11 cellular contexts compared by ENCODE assay signal in the genomic region with DNA sequence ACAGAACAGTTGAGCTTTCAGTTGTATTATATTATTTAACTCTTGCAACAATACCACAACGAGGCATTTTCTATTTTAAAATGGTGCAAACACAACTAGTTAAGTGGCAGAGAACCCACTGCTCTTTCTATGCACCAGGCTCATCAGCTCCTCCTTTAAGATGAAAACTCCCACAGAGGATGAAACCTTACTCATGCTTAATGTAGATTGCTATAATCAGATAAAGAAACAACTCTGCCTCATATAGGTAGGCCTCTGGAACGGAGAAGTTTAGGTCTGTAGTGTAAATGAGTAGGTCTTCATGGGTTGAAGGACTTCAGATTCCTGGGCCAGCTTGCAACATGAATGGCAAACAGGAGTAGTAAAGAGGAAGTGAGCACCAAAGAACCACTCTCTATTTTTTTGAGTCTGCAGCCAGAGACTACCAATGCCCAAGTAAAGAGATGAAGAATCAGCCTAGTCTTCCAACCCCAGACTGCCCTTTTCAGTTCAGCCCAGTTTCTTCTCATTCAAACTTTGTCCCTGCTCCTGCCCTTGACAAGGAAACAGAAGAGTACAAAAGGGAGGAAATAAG. TPM values are rescaled to one million over a fixed set of nuclear protein-coding genes. Genes with fewer than 3 reads are reported as not detected.
DNase-seq lines count a peak whose midpoint lies in the region; ATAC-seq, FAIRE-seq and TF ChIP-seq lines count a peak whose summit lies in the region.
"Had no signal": no experiment of that assay in that cellular context is flagged by ENCODE, and none has a peak within 500 bp of the region (broad histone marks: within the 10 kb centered on the region; RNA-seq: fewer than 3 reads in every experiment).

No MANE protein-coding gene starts in this region.

- H3K27ac ChIP-seq in hepatocyte (no peak overlapping the region), breast epithelium (no peak overlapping the region)
- H3K27ac ChIP-seq: SJSA1, suprapubic skin had no signal

- H3K36me3 ChIP-seq in hepatocyte (replicated peaks; ENCODE audit: insufficient read depth, low read depth): no peaks in the 10 kb centered on the region
- peaks cover 5% of the 10 kb centered on the region for H3K36me3 ChIP-seq in breast epithelium
- H3K36me3 ChIP-seq: SJSA1 had no signal

- H3K79me2 ChIP-seq in hepatocyte: no peaks in the 10 kb centered on the region

- no peaks in the 10 kb centered on the region for H3K27me3 Mint-ChIP-seq in activated CD4-positive, alpha-beta memory T cell treated with anti-CD3 and anti-CD28 coated beads for 36 hours

- H3K4me1 Mint-ChIP-seq in activated CD4-positive, alpha-beta memory T cell treated with anti-CD3 and anti-CD28 coated beads for 36 hours (ENCODE audit: low read depth): peaks cover 46% of the 10 kb centered on the region

- CTCF ChIA-PET in activated CD4-positive, alpha-beta memory T cell treated with anti-CD3 and anti-CD28 coated beads for 36 hours (lab: Charles Lee): no interaction called here

- H3K4me2 ChIP-seq in hepatocyte: no peak overlapping the region

- TF ChIP-seq POLR2A in GM12891 (IDR thresholded peaks at IDR 0.05; ENCODE audit: low read depth, low read length): no peak
- no peak for TF ChIP-seq POLR2A in breast epithelium (IDR thresholded peaks at IDR 0.05)

- ATAC-seq in GM19463 (IDR thresholded peaks at IDR 0.05; ENCODE audit: unreplicated experiment) (peak; percentile 85), HG03139 (IDR thresholded peaks at IDR 0.05; ENCODE audit: unreplicated experiment) (peak; percentile 59)
- ATAC-seq: sciatic nerve had no signal

- peaks cover 33% of the 10 kb centered on the region for H3K36me3 Mint-ChIP-seq in activated CD4-positive, alpha-beta memory T cell treated with anti-CD3 and anti-CD28 coated beads for 36 hours

- H3K4me3 ChIP-seq in hepatocyte: no peak overlapping the region
- no peak overlapping the region for H3K4me3 ChIP-seq in breast epithelium
- H3K4me3 ChIP-seq: SJSA1, suprapubic skin had no signal

- no peak overlapping the region for H2AFZ ChIP-seq in hepatocyte

- H3K9me3 ChIP-seq in hepatocyte (ENCODE audit: low read depth) (peaks cover 5% of the 10 kb centered on the region), breast epithelium (no peaks in the 10 kb centered on the region)
- H3K9me3 ChIP-seq: SJSA1 had no signal

- WGBS in hepatocyte (ENCODE audit: low lambda C conversion rate, missing lambda C conversion rate): 94% methylated on average over 2 of the region's 2 CpGs

- peaks cover 12% of the 10 kb centered on the region for H3K9me3 Mint-ChIP-seq in activated CD4-positive, alpha-beta memory T cell treated with anti-CD3 and anti-CD28 coated beads for 36 hours

- H3K27me3 ChIP-seq in hepatocyte (no peaks in the 10 kb centered on the region), breast epithelium (no peaks in the 10 kb centered on the region)
- H3K27me3 ChIP-seq: SJSA1, suprapubic skin had no signal

- POLR2A ChIA-PET in activated CD4-positive, alpha-beta memory T cell treated with anti-CD3 and anti-CD28 coated beads for 36 hours (lab: Charles Lee): interaction anchor here (0.9 to 1.3 kb wide), 3 partner anchors 10 to 375 kb away, joined by 3 to 9 read pairs (median 5); a partner anchor contains a TSS

- TF ChIP-seq CTCF in hepatocyte (IDR thresholded peaks at IDR 0.05; ENCODE audit: poor library complexity) (no peak), breast epithelium (IDR thresholded peaks at IDR 0.05) (no peak)

- H4K20me1 ChIP-seq in hepatocyte (ENCODE audit: insufficient read depth, poor library complexity, severe bottlenecking): no peaks in the 10 kb centered on the region

- no peaks in the 10 kb centered on the region for H3K9me2 ChIP-seq in hepatocyte (replicated peaks; ENCODE audit: insufficient read depth)

- H3K4me3 Mint-ChIP-seq in activated CD4-positive, alpha-beta memory T cell treated with anti-CD3 and anti-CD28 coated beads for 36 hours: no peak overlapping the region

- H3K4me1 ChIP-seq in hepatocyte (ENCODE audit: insufficient read depth): no peaks in the 10 kb centered on the region
- H3K4me1 ChIP-seq in breast epithelium: no peaks in the 10 kb centered on the region
- H3K4me1 ChIP-seq: SJSA1, suprapubic skin had no signal

- DNase-seq in GM12891 (ENCODE audit: insufficient read length, low spot score): no peak
- DNase-seq in activated CD4-positive, alpha-beta memory T cell treated with anti-CD3 and anti-CD28 coated beads for 36 hours: peak; percentile 17
- no peak for DNase-seq in hepatocyte (ENCODE audit: low spot score)
- no peak for DNase-seq in breast epithelium (ENCODE audit: low spot score in 2 of 2)
- no peak for DNase-seq in NOMO-1 treated with dmso at 0.1 percent for 144 hours (lab: John Stamatoyannopoulos, UW; ENCODE audit: unreplicated experiment)
- no peak for DNase-seq in NCI-H2029 treated with DMSO at 0.1 percent for 48 hours (lab: John Stamatoyannopoulos, UW)

- FAIRE-seq in GM12891 (lab: Jason Lieb, UNC): peak; percentile 87

- H3K27ac Mint-ChIP-seq in activated CD4-positive, alpha-beta memory T cell treated with anti-CD3 and anti-CD28 coated beads for 36 hours: peak overlapping the region; percentile 49

- intact Hi-C loops in activated CD4-positive, alpha-beta memory T cell treated with anti-CD3 and anti-CD28 coated beads for 36 hours (cut with micrococcal nuclease): loop anchor here (1.0 to 5.0 kb wide), 2 partner anchors 33 to 640 kb away; no protein-coding TSS in a partner anchor
- intact Hi-C loops in breast epithelium (cut with DNase I; ENCODE audit: low total_unique reads): no loop called here

TF ChIP-seq in GM12891, 5 proteins besides CTCF, POLR2A, EP300 and RAD21:
- peak; percentile 98 for TF ChIP-seq SPI1 (IDR thresholded peaks at IDR 0.05; ENCODE audit: low read depth, low read length)
- no peak for TF ChIP-seq TAF1 (IDR thresholded peaks at IDR 0.05; ENCODE audit: low read depth, low read length)

RNA-seq across cellular contexts. Expression of a gene that starts 33.9 kb away (rescaled TPM):
- polyA plus RNA-seq in GM12891 (2012; ENCODE audit: low read depth, missing spikeins): 3.8 TPM
- total RNA-seq in activated CD4-positive, alpha-beta memory T cell treated with anti-CD3 and anti-CD28 coated beads for 36 hours: 1 to 10 TPM; 1.9 to 2.4 TPM
- total RNA-seq in hepatocyte: 1.2 and 1.3 TPM in 2 replicates
- 1.3 TPM in 2 replicates for polyA plus RNA-seq in hepatocyte
- total RNA-seq in breast epithelium: 1 to 10 TPM; 3.3 to 5.1 (median 4.0) TPM
